33 cellular contexts compared by ENCODE assay signal in genomic region chr10:75441196-75441595, GRCh38. TPM values are rescaled to one million over a fixed set of nuclear protein-coding genes. Genes with fewer than 3 reads are reported as not detected.
"Had no signal": no experiment of that assay in that cellular context is flagged by ENCODE, and none has a peak within 500 bp of the region (broad histone marks: within the 10 kb centered on the region; RNA-seq: fewer than 3 reads in every experiment).

No MANE protein-coding gene starts in this region.

- H3K27me3 ChIP-seq: adrenal gland, ascending aorta, cardiac muscle cell, gastroesophageal sphincter, stomach, thyroid gland had no signal

- H3K27ac ChIP-seq: ascending aorta, cardiac muscle cell, coronary artery, dorsolateral prefrontal cortex, gastroesophageal sphincter, lower lobe of right lung, stomach, thyroid gland, WERI-Rb-1 had no signal

- DNase-seq: activated CD4-positive, alpha-beta T cell treated with anti-CD3 and anti-CD28 coated beads for 48 hours; activated CD4-positive, alpha-beta T cell treated with anti-CD3 and anti-CD28 coated beads, Interleukin-2, amount 50 U/mL, for 48 hours; activated CD8-positive, alpha-beta memory T cell treated with anti-CD3 and anti-CD28 coated beads, Interleukin-2, amount 50 U/mL, for 4 hours; activated effector memory CD4-positive, alpha-beta T cell treated with anti-CD3 and anti-CD28 coated beads, Interleukin-2, amount 50 U/mL, for 16 hours; activated naive CD4-positive, alpha-beta T cell treated with anti-CD3 and anti-CD28 coated beads for 36 hours; activated naive CD8-positive, alpha-beta T cell treated with anti-CD3 and anti-CD28 coated beads for 36 hours; activated T-cell treated with anti-CD3 and anti-CD28 coated beads, Interleukin-2, amount 50 U/mL, for 1 hour; dorsolateral prefrontal cortex; effector memory CD8-positive, alpha-beta T cell; erythroblast; hippocampal formation; kidney; lower lobe of right lung; mesendoderm; posterior cingulate gyrus; right cardiac atrium; stimulated activated CD4-positive, alpha-beta T cell treated with anti-CD3 and anti-CD28 coated beads, Interleukin-12 subunit alpha, Interleukin-12 subunit beta, amount 100 ng/mL, for 4 hours; stimulated activated naive B cell treated with anti-CD40 and anti-IgM and Interleukin-4, amounts not matched to agents 10 μg/mL and 1 μg/mL and 100 μg/mL, for 72 hours; stomach; T-helper 17 cell; T1000; thyroid gland; WERI-Rb-1 had no signal

- ATAC-seq: activated CD4-positive, CD25-positive, alpha-beta regulatory T cell treated with anti-CD3 and anti-CD28 coated beads, Interleukin-2, amount 50 U/mL, for 24 hours; effector memory CD8-positive, alpha-beta T cell; gastroesophageal sphincter; lower lobe of right lung; natural killer cell treated with Interleukin-12 subunit alpha and Interleukin-12 subunit beta and Interleukin-15 and Interleukin-18, amount 100 ng/mL, for 72 hours; right cardiac atrium; stimulated activated naive B cell treated with anti-CD40 and anti-IgM and Interleukin-4, amounts not matched to agents 10 μg/mL and 1 μg/mL and 100 μg/mL, for 72 hours; T-helper 17 cell had no signal

- FAIRE-seq: kidney had no signal

- H3K4me1 ChIP-seq: adrenal gland, ascending aorta, gastroesophageal sphincter, lower lobe of right lung had no signal

- H3K4me3 ChIP-seq: adrenal gland, ascending aorta, cardiac muscle cell, coronary artery, dorsolateral prefrontal cortex, gastroesophageal sphincter, lower lobe of right lung, stomach, thyroid gland had no signal

- H3K9me3 ChIP-seq: thyroid gland had no signal

- H3K36me3 ChIP-seq: adrenal gland, cardiac muscle cell, thyroid gland, WERI-Rb-1 had no signal

RNA-seq across cellular contexts. Expression of gene LRMDA, which starts 9.8 kb away (rescaled TPM):
- total RNA-seq: activated CD8-positive, alpha-beta memory T cell treated with anti-CD3 and anti-CD28 coated beads for 36 hours; activated naive CD4-positive, alpha-beta T cell treated with anti-CD3 and anti-CD28 coated beads for 36 hours; activated naive CD8-positive, alpha-beta T cell treated with anti-CD3 and anti-CD28 coated beads for 36 hours; activated T-helper 1 cell treated with anti-CD3 and anti-CD28 coated beads, Interleukin-12 subunit alpha, Interleukin-12 subunit beta, Interleukin-2, Interleukin-4 antibody, amounts not matched to agents 30 ng/mL and 10 ng/mL and 1 ng/mL, durations not matched to agents 14 hours and 24 hours and 36 hours; myocyte; T-helper 17 cell had no signal

RNA-seq across cellular contexts. Expression of gene ZNF503, which starts 39.6 kb away (rescaled TPM):
- total RNA-seq: activated T-helper 1 cell treated with anti-CD3 and anti-CD28 coated beads, Interleukin-12 subunit alpha, Interleukin-12 subunit beta, Interleukin-2, Interleukin-4 antibody, amounts not matched to agents 30 ng/mL and 10 ng/mL and 1 ng/mL, durations not matched to agents 14 hours and 24 hours and 36 hours had no signal
